In genomic region chr13:30679483-30680330, GRCh38 we compare ENCODE assay signal across 8 cellular contexts. TPM values are rescaled to one million over a fixed set of nuclear protein-coding genes. Genes with fewer than 3 reads are reported as not detected.
DNase-seq lines count a peak whose midpoint lies in the region; ATAC-seq and TF ChIP-seq lines count a peak whose summit lies in the region.

No MANE protein-coding gene starts in this region.

- no peak overlapping the region for H2AFZ ChIP-seq in osteoblast (ENCODE audit: low read length)

- no peaks in the 10 kb centered on the region for H3K36me3 ChIP-seq in MG63
- no peaks in the 10 kb centered on the region for H3K36me3 ChIP-seq in osteoblast (ENCODE audit: insufficient read depth, low read length)

- H3K27me3 ChIP-seq in MG63 (no peaks in the 10 kb centered on the region), osteoblast (ENCODE audit: insufficient read depth, low read length) (no peaks in the 10 kb centered on the region)

- no peaks in the 10 kb centered on the region; the same call in 1 of the 2 replicates for H3K9me3 Mint-ChIP-seq in WTC11

- no peaks in the 10 kb centered on the region for H4K20me1 ChIP-seq in osteoblast (ENCODE audit: insufficient read depth, low read length)

- H3K79me2 ChIP-seq in osteoblast (ENCODE audit: insufficient read depth, low read length): no peaks in the 10 kb centered on the region

- CTCF ChIA-PET in WTC11 (lab: Charles Lee): interaction anchor here (0.7 kb wide), 1 partner anchor 365 kb away, joined by 4 read pairs; no protein-coding TSS in a partner anchor

- H3K4me3 Mint-ChIP-seq in WTC11: no peak overlapping the region

- H3K4me2 ChIP-seq in osteoblast (ENCODE audit: insufficient read depth, low read length): no peak overlapping the region

- no peaks in the 10 kb centered on the region for H3K36me3 Mint-ChIP-seq in WTC11

- ATAC-seq in GM18868 (IDR thresholded peaks at IDR 0.05; ENCODE audit: unreplicated experiment) (peak; percentile 81), WTC11 (peak; percentile 97)

- peaks cover 3% of the 10 kb centered on the region; the same call in 1 of the 2 replicates for H3K4me1 Mint-ChIP-seq in WTC11

- no peak overlapping the region for H3K4me3 ChIP-seq in MG63
- no peak overlapping the region for H3K4me3 ChIP-seq in osteoblast (ENCODE audit: insufficient read depth, low read length)

- H3K27me3 Mint-ChIP-seq in WTC11 (ENCODE audit: low read depth): peaks cover 8% of the 10 kb centered on the region

- POLR2A ChIA-PET in WTC11 (lab: Charles Lee): no interaction called here

- TF ChIP-seq CTCF in WTC11 (IDR thresholded peaks at IDR 0.05): no peak; the same call in 1 of the 2 replicates
- TF ChIP-seq CTCF in osteoblast (IDR thresholded peaks at IDR 0.05; ENCODE audit: extremely low read depth, low read depth, low read length): peak; percentile 76

- DNase-seq in AG20443 (ENCODE audit: low spot score) (peak; percentile 56), MG63 (peak; percentile 10), WTC11 (ENCODE audit: low spot score) (peak; percentile 36), fibroblast of gingiva (ENCODE audit: low read depth) (peak; percentile 16), osteoblast (ENCODE audit: insufficient read length, low spot score, missing footprints) (peak; percentile 82), NCI-H510A treated with DMSO at 0.1 percent for 48 hours (lab: John Stamatoyannopoulos, UW) (no peak), NCI-H510A (lab: John Stamatoyannopoulos, UW) (no peak)

- H3K9me3 ChIP-seq in MG63: no peaks in the 10 kb centered on the region
- H3K9me3 ChIP-seq in osteoblast (ENCODE audit: low read depth, low read length): no peaks in the 10 kb centered on the region

- H3K4me1 ChIP-seq in osteoblast (ENCODE audit: insufficient read depth, low read length): peaks cover 9% of the 10 kb centered on the region

- H3K27ac Mint-ChIP-seq in WTC11: no peak overlapping the region

- H3K27ac ChIP-seq in osteoblast (ENCODE audit: low read depth, low read length): no peak overlapping the region

TF ChIP-seq in WTC11, 78 proteins besides CTCF, POLR2A, EP300 and RAD21 (continues in another document):
- TF ChIP-seq NR1H2 (CRISPR knock-in tag; IDR thresholded peaks at IDR 0.05): no peak
- TF ChIP-seq ZNF281 (CRISPR knock-in tag; IDR thresholded peaks at IDR 0.05): no peak
- TF ChIP-seq E2F4 (CRISPR knock-in tag; IDR thresholded peaks at IDR 0.05; ENCODE audit: borderline replicate concordance, low read depth): no peak
- TF ChIP-seq AFF4 (CRISPR knock-in tag; IDR thresholded peaks at IDR 0.05; ENCODE audit: borderline replicate concordance): no peak
- TF ChIP-seq USF2 (CRISPR knock-in tag; IDR thresholded peaks at IDR 0.05): no peak
- TF ChIP-seq IRF2 (CRISPR knock-in tag; IDR thresholded peaks at IDR 0.05; ENCODE audit: borderline replicate concordance, low read depth): no peak
- TF ChIP-seq HMGXB4 (CRISPR knock-in tag; IDR thresholded peaks at IDR 0.05): no peak
- TF ChIP-seq TEAD4 (CRISPR knock-in tag; IDR thresholded peaks at IDR 0.05): no peak
- no peak for TF ChIP-seq STAT6 (CRISPR knock-in tag; conservative IDR thresholded peaks at IDR 0.05; ENCODE audit: low read depth)

RNA-seq across cellular contexts. Expression of gene ALOX5AP, which starts 55.6 kb away (rescaled TPM):
- not detected in 2 replicates for total RNA-seq in MG63 (2014; rRNA removed; shearing (Covaris generic); ENCODE audit: low replicate concordance)
- total RNA-seq in WTC11 (2021) (0.30 TPM in 1 of 3 replicates, not detected in the others), osteoblast (0.29 TPM in 1 of 2 replicates, not detected in the other)

Comparison
In these comparisons a context has a peak if more than half of its experiments do, and no peak if none do; other contexts are left out.
1. DNase-seq: peak in AG20443 (single experiment), MG63 (single experiment), WTC11 (single experiment), fibroblast of gingiva (single experiment) and osteoblast (single experiment); none in NCI-H510A treated with DMSO at 0.1 percent for 48 hours (single experiment) and NCI-H510A (single experiment).